In genomic region chr16:84907575-84907974, GRCh38 we compare ENCODE assay signal across 12 cellular contexts.
DNase-seq lines count a peak whose midpoint lies in the region; ATAC-seq and TF ChIP-seq lines count a peak whose summit lies in the region.
"Had no signal": no experiment of that assay in that cellular context is flagged by ENCODE, and none has a peak within 500 bp of the region (broad histone marks: within the 10 kb centered on the region; RNA-seq: fewer than 3 reads in every experiment).

No MANE protein-coding gene starts in this region.

- H3K9me3 ChIP-seq in adipocyte (ENCODE audit: control insufficient read depth, low read length) = no peaks in the 10 kb centered on the region
- no peaks in the 10 kb centered on the region for H3K9me3 ChIP-seq in cardiac muscle cell (ENCODE audit: low read depth)

- no peak overlapping the region for H3K4me3 ChIP-seq in BJ (ENCODE audit: low read depth, low read length)
- H3K4me3 ChIP-seq in adipocyte (ENCODE audit: low read length) = no peak overlapping the region
- H3K4me3 ChIP-seq in cardiac muscle cell = no peak overlapping the region

- H3K27ac ChIP-seq in cardiac muscle cell = no peak overlapping the region

- H3K4me1 ChIP-seq in adipocyte (ENCODE audit: control insufficient read depth, insufficient read depth, low read length) (peaks cover 13% of the 10 kb centered on the region), cardiac muscle cell (ENCODE audit: low read depth) (no peaks in the 10 kb centered on the region)

- no peak for TF ChIP-seq CTCF in BJ (IDR thresholded peaks at IDR 0.05; ENCODE audit: insufficient read depth, low read depth, low read length)
- peak; percentile 17 for TF ChIP-seq CTCF in cardiac muscle cell (IDR thresholded peaks at IDR 0.05; ENCODE audit: low read depth, low read length)
- no peak for TF ChIP-seq CTCF in GM20000 (IDR thresholded peaks at IDR 0.05; ENCODE audit: extremely low read depth, missing control alignments)

- ATAC-seq in HG03520 (IDR thresholded peaks at IDR 0.05; ENCODE audit: unreplicated experiment) (no peak), GM19023 (IDR thresholded peaks at IDR 0.05; ENCODE audit: unreplicated experiment) (no peak)

- CTCF ChIA-PET in BJ (lab: Yijun Ruan, JAX) = interaction anchor here (1.1 kb wide), 1 partner anchor 18 kb away, joined by 4 read pairs; no protein-coding TSS in a partner anchor

- H3K9ac ChIP-seq in adipocyte (ENCODE audit: low read length) = no peak overlapping the region

- POLR2A ChIA-PET in BJ (lab: Charles Lee) = interaction anchor here (0.6 kb wide), 1 partner anchor 42 kb away, joined by 9 read pairs; no protein-coding TSS in a partner anchor

- H3K36me3 ChIP-seq in BJ (ENCODE audit: control insufficient read depth, insufficient read depth, low read length) = peaks cover 7% of the 10 kb centered on the region
- H3K36me3 ChIP-seq in adipocyte (ENCODE audit: control insufficient read depth, insufficient read depth, low read length, severe bottlenecking) = peaks cover 3% of the 10 kb centered on the region
- no peaks in the 10 kb centered on the region for H3K36me3 ChIP-seq in cardiac muscle cell

- no peaks in the 10 kb centered on the region for H3K27me3 ChIP-seq in BJ (ENCODE audit: control insufficient read depth, insufficient read depth, low read length)
- no peaks in the 10 kb centered on the region for H3K27me3 ChIP-seq in adipocyte (replicated peaks; ENCODE audit: control insufficient read depth, insufficient read depth, low read length)
- H3K27me3 ChIP-seq in cardiac muscle cell = no peaks in the 10 kb centered on the region

- DNase-seq in BJ (ENCODE audit: low read depth) (peak; percentile 51), adipocyte (ENCODE audit: low read depth) (peak; percentile 41), cardiac muscle cell (ENCODE audit: low read depth in 1 of 2, low spot score in 1 of 2) (peak in 1 of 2 donors; percentile 88), putamen (ENCODE audit: low spot score) (peak; percentile 66), NCI-H2171 treated with DMSO at 0.1 percent for 48 hours (lab: John Stamatoyannopoulos, UW) (no peak), GM20000 (ENCODE audit: low spot score) (no peak)
- DNase-seq: effector CD4-positive, alpha-beta T cell; hippocampal formation; Kasumi-1; mesendoderm had no signal

Comparison
In these comparisons a context has a peak if more than half of its experiments do, and no peak if none do; other contexts are left out.
1. DNase-seq: peak in BJ (single experiment), adipocyte (single experiment) and putamen (single experiment); none in NCI-H2171 treated with DMSO at 0.1 percent for 48 hours (single experiment) and GM20000 (single experiment).